ENCODE assay signal across 22 cellular contexts in genomic region chr20:62138204-62138543, GRCh38. TPM values are rescaled to one million over a fixed set of nuclear protein-coding genes. Genes with fewer than 3 reads are reported as not detected.
DNase-seq lines count a peak whose midpoint lies in the region; ATAC-seq, FAIRE-seq and TF ChIP-seq lines count a peak whose summit lies in the region.
"Had no signal": no experiment of that assay in that cellular context is flagged by ENCODE, and none has a peak within 500 bp of the region (broad histone marks: within the 10 kb centered on the region; RNA-seq: fewer than 3 reads in every experiment).

No MANE protein-coding gene starts in this region.

- H3K4me1 ChIP-seq in HepG2 (ENCODE audit: insufficient read depth, low read length) (peaks cover 50% of the 10 kb centered on the region), right lobe of liver (peaks cover 0 to 33% (median 12%) of the 10 kb centered on the region in 4 donors), body of pancreas (peaks cover 23% of the 10 kb centered on the region), prostate gland (replicated peaks) (peaks cover 6% of the 10 kb centered on the region)

- 89% methylated on average over 11 of the region's 11 CpGs for WGBS in HepG2 (ENCODE audit: low lambda C conversion rate)
- WGBS in right lobe of liver (ENCODE audit: insufficient coverage, low coverage, low lambda C conversion rate, missing lambda C conversion rate) = 71% methylated on average over 4 of the region's 11 CpGs
- 80 to 88% methylated on average over 9 to 11 of the region's 11 CpGs for WGBS in body of pancreas, 2 donors
- WGBS in prostate gland = 75% methylated on average over 11 of the region's 11 CpGs

- no peaks in the 10 kb centered on the region for H3K9me3 Mint-ChIP-seq in activated T-helper 17 cell treated with anti-CD3 and anti-CD28 coated beads, Interleukin-2, amount 50 U/mL, for 72 hours
- H3K9me3 Mint-ChIP-seq in naive thymus-derived CD8-positive, alpha-beta T cell = no peaks in the 10 kb centered on the region

- no peak overlapping the region for H3K4me2 ChIP-seq in HepG2 (ENCODE audit: low read depth, low read length)

- H3K9me3 ChIP-seq in HepG2 (ENCODE audit: low read length) (no peaks in the 10 kb centered on the region), right lobe of liver (no peaks in the 10 kb centered on the region), body of pancreas (no peaks in the 10 kb centered on the region), prostate gland (no peaks in the 10 kb centered on the region)
- H3K9me3 ChIP-seq: HAP-1, sigmoid colon had no signal

- TF ChIP-seq POLR2A in HepG2 (IDR thresholded peaks at IDR 0.05; ENCODE audit: insufficient read depth in 1 of 2, low read depth in 2 of 2, low read length in 2 of 2) (no peak), right lobe of liver (IDR thresholded peaks at IDR 0.05) (no peak), body of pancreas (IDR thresholded peaks at IDR 0.05) (no peak), prostate gland (IDR thresholded peaks at IDR 0.05) (no peak)

- H3K27me3 Mint-ChIP-seq in activated T-helper 17 cell treated with anti-CD3 and anti-CD28 coated beads, Interleukin-2, amount 50 U/mL, for 72 hours = no peaks in the 10 kb centered on the region
- no peaks in the 10 kb centered on the region for H3K27me3 Mint-ChIP-seq in naive thymus-derived CD8-positive, alpha-beta T cell

- no peak overlapping the region for H3K9ac ChIP-seq in HepG2 (ENCODE audit: insufficient read depth, low read depth, low read length)

- no peak overlapping the region for H3K27ac ChIP-seq in HepG2 (ENCODE audit: extremely low read length, insufficient read depth, low read length)
- H3K27ac ChIP-seq in right lobe of liver = no peak overlapping the region
- H3K27ac ChIP-seq in body of pancreas = no peak overlapping the region
- no peak overlapping the region for H3K27ac ChIP-seq in prostate gland
- H3K27ac ChIP-seq: sigmoid colon had no signal

- TF ChIP-seq CTCF in HepG2 (CRISPR knock-in tag; IDR thresholded peaks at IDR 0.05) (no peak), right lobe of liver (IDR thresholded peaks at IDR 0.05) (no peak), body of pancreas (IDR thresholded peaks at IDR 0.05) (no peak), prostate gland (IDR thresholded peaks at IDR 0.05) (no peak)

- peaks cover 93% of the 10 kb centered on the region for H3K36me3 Mint-ChIP-seq in activated T-helper 17 cell treated with anti-CD3 and anti-CD28 coated beads, Interleukin-2, amount 50 U/mL, for 72 hours (ENCODE audit: low read depth)
- peaks cover 9 to 74% (median 21%) of the 10 kb centered on the region in 3 donors for H3K36me3 Mint-ChIP-seq in naive thymus-derived CD8-positive, alpha-beta T cell

- H3K4me3 Mint-ChIP-seq in activated T-helper 17 cell treated with anti-CD3 and anti-CD28 coated beads, Interleukin-2, amount 50 U/mL, for 72 hours = no peak overlapping the region
- H3K4me3 Mint-ChIP-seq in naive thymus-derived CD8-positive, alpha-beta T cell = no peak overlapping the region

- intact Hi-C loops in HepG2 (cut with micrococcal nuclease; ENCODE audit: unreplicated experiment) = loop anchor here (5.0 kb wide), 1 partner anchor 71 kb away; the partner anchor contains the start of gene TAF4
- intact Hi-C loops in right lobe of liver (cut with DNase I) = loop anchor here (5.0 to 10.0 kb wide), 2 partner anchors 71 to 123 kb away; partner anchors contain the start of gene TAF4 (in 1 of the 2)
- intact Hi-C loops in body of pancreas (cut with DNase I) = loop anchor here (5.0 kb wide), 1 partner anchor 111 kb away; no protein-coding TSS in a partner anchor
- intact Hi-C loops in prostate gland (cut with DNase I) = loop anchor here (5.0 kb wide), 1 partner anchor 126 kb away; no protein-coding TSS in a partner anchor
- intact Hi-C loops in head of caudate nucleus (cut with DNase I) = loop anchor here (5.0 kb wide), 1 partner anchor 126 kb away; no protein-coding TSS in a partner anchor

- peaks cover 56% of the 10 kb centered on the region for H4K20me1 ChIP-seq in HepG2 (ENCODE audit: insufficient read depth, low read length)

- DNase-seq in HepG2 (ENCODE audit: low spot score) = no peak
- DNase-seq in right lobe of liver = no peak
- no peak for DNase-seq in naive thymus-derived CD8-positive, alpha-beta T cell
- DNase-seq in NCI-H2196 treated with DMSO at 0.1 percent for 48 hours (lab: John Stamatoyannopoulos, UW; ENCODE audit: unreplicated experiment) = no peak
- no peak for DNase-seq in body of pancreas
- no peak for DNase-seq in prostate gland (ENCODE audit: low spot score)
- no peak for DNase-seq in head of caudate nucleus
- DNase-seq: activated effector memory CD4-positive, alpha-beta T cell treated with anti-CD3 and anti-CD28 coated beads, Interleukin-2, amount 50 U/mL, for 16 hours; Calu3; EL; erythroblast; KBM-7; MV-4-11; NCI-H187 treated with DMSO at 0.1 percent for 48 hours; NCI-H446; sigmoid colon; stimulated activated CD4-positive, alpha-beta T cell treated with anti-CD3 and anti-CD28 coated beads, Interleukin-1b, Interleukin-23, amount 100 ng/mL, for 48 hours; SW 1271 had no signal

- in situ Hi-C loops in HepG2 (cut with HindIII; ENCODE audit: extremely low pct_ligation_motif_present, low pct_unique_long_range_greater_than_20kb) = no loop called here

- no peak for FAIRE-seq in HepG2 (lab: Jason Lieb, UNC)
- FAIRE-seq: frontal cortex had no signal

- peak overlapping the region; percentile 7 for H3K27ac Mint-ChIP-seq in activated T-helper 17 cell treated with anti-CD3 and anti-CD28 coated beads, Interleukin-2, amount 50 U/mL, for 72 hours
- peak overlapping the region in 9 of 10 donors; percentile 43 to 94 (median 80) for H3K27ac Mint-ChIP-seq in naive thymus-derived CD8-positive, alpha-beta T cell

- H3K27me3 ChIP-seq in HepG2 (ENCODE audit: control insufficient read depth in 1 of 2, insufficient read depth in 2 of 2, low read length in 2 of 2) (no peaks in the 10 kb centered on the region; a peak in 1 of 5 replicates), right lobe of liver (no peaks in the 10 kb centered on the region), body of pancreas (no peaks in the 10 kb centered on the region), prostate gland (replicated peaks; ENCODE audit: insufficient read depth) (no peaks in the 10 kb centered on the region)
- H3K27me3 ChIP-seq: sigmoid colon had no signal

- TF ChIP-seq EP300 in HepG2 (IDR thresholded peaks at IDR 0.05; ENCODE audit: low read depth in 2 of 2, low read length in 2 of 2) (no peak), HepG2 (CRISPR knock-in tag; IDR thresholded peaks at IDR 0.05; ENCODE audit: borderline replicate concordance) (no peak)

- peaks cover 24% of the 10 kb centered on the region for H3K4me1 Mint-ChIP-seq in activated T-helper 17 cell treated with anti-CD3 and anti-CD28 coated beads, Interleukin-2, amount 50 U/mL, for 72 hours
- peaks cover 18 to 51% (median 38%) of the 10 kb centered on the region in 4 donors for H3K4me1 Mint-ChIP-seq in naive thymus-derived CD8-positive, alpha-beta T cell

- no TSS peak for BruUV-seq in HepG2 (replicated peaks; lab: Mats Ljungman, UMichigan)

- H3K4me3 ChIP-seq in HepG2 (replicated peaks in 1 of 3; ENCODE audit: insufficient read depth in 1 of 3, low read depth in 2 of 3, low read length in 3 of 3) = no peak overlapping the region
- H3K4me3 ChIP-seq in right lobe of liver = no peak overlapping the region
- H3K4me3 ChIP-seq in body of pancreas = no peak overlapping the region
- H3K4me3 ChIP-seq in prostate gland = no peak overlapping the region
- H3K4me3 ChIP-seq: HAP-1, sigmoid colon had no signal

- H3K36me3 ChIP-seq in HepG2 (replicated peaks in 1 of 2; ENCODE audit: control insufficient read depth in 1 of 2, insufficient read depth in 2 of 2, low read length in 2 of 2) (peaks cover 47 to 70% of the 10 kb centered on the region in 2 experiments), right lobe of liver (peaks cover 23 to 63% (median 42%) of the 10 kb centered on the region in 4 donors), body of pancreas (replicated peaks in 1 of 2; ENCODE audit: insufficient read depth in 1 of 2, low read depth in 2 of 2) (peaks cover 13 to 34% of the 10 kb centered on the region in 2 donors), prostate gland (peaks cover 19 to 25% of the 10 kb centered on the region in 2 donors)

- no peak overlapping the region for H2AFZ ChIP-seq in HepG2 (ENCODE audit: low read length)

- CTCF ChIA-PET in HepG2 (lab: Yijun Ruan, JAX; ENCODE audit: low intra/inter-chr PET ratio, low total read pairs) = no interaction called here

- H3K79me2 ChIP-seq in HepG2 (ENCODE audit: insufficient read depth, low read length) = peaks cover 41% of the 10 kb centered on the region

- no peak for ATAC-seq in HepG2
- ATAC-seq in right lobe of liver = no peak
- ATAC-seq in activated T-helper 17 cell treated with anti-CD3 and anti-CD28 coated beads, Interleukin-2, amount 50 U/mL, for 72 hours (replicated peaks) = no peak
- ATAC-seq in naive thymus-derived CD8-positive, alpha-beta T cell = no peak
- no peak for ATAC-seq in body of pancreas
- ATAC-seq: left lobe of liver had no signal

- TF ChIP-seq RAD21 in HepG2 (CRISPR knock-in tag; IDR thresholded peaks at IDR 0.05) = no peak

- POLR2A ChIA-PET in HepG2 (lab: Yijun Ruan, JAX) = interaction anchor here (4.1 to 7.8 kb wide), 3 partner anchors 16 to 127 kb away, joined by 15 to 86 read pairs (median 35); partner anchors contain the start of genes LSM14B and TAF4
- POLR2A ChIA-PET in naive thymus-derived CD8-positive, alpha-beta T cell (lab: Charles Lee) = interaction anchor here (0.6 to 2.8 kb wide), 8 partner anchors 9 to 127 kb away, joined by 3 to 10 read pairs (median 4); no protein-coding TSS in a partner anchor

RNA-seq across cellular contexts. Expression of gene PSMA7, which starts 5.0 kb away (rescaled TPM):
- total RNA-seq in HepG2 (2016; rRNA removed; fragmentation: Illumina TruSeq; extraction: Trizol) (531 and 639 TPM in 2 replicates), right lobe of liver (100 to 1,000 TPM; 108 to 268 (median 116) TPM), body of pancreas (100 to 1,000 TPM; 174 to 176 TPM), prostate gland (100 to 1,000 TPM; 176 to 250 TPM)
- 280 and 300 TPM in 2 replicates for total RNA-seq in HepG2 (2016; cell fraction: cytosol; rRNA removed; fragmentation: Illumina TruSeq; extraction: Trizol; ENCODE audit: low read depth)
- total RNA-seq in HepG2 (2016; cell fraction: insoluble cytoplasmic fraction; rRNA removed; fragmentation: Illumina TruSeq; extraction: Trizol) = 555 and 661 TPM in 2 replicates
- total RNA-seq in HepG2 (2016; cell fraction: membrane; rRNA removed; fragmentation: Illumina TruSeq; extraction: Trizol) = 259 and 300 TPM in 2 replicates
- total RNA-seq in HepG2 (2016; cell fraction: nucleus; rRNA removed; fragmentation: Illumina TruSeq; extraction: Trizol) = 259 and 270 TPM in 2 replicates
- polyA plus RNA-seq in HepG2 (2011; rRNA removed) = 571 and 631 TPM in 2 replicates
- polyA plus RNA-seq in HepG2 (2011; cell fraction: cytosol; rRNA removed) = 539 and 602 TPM in 2 replicates
- 375 and 401 TPM in 2 replicates for polyA plus RNA-seq in HepG2 (2011; cell fraction: nucleus; rRNA removed)
- 283 and 330 TPM in 2 replicates for polyA plus RNA-seq in HepG2 (2012)
- 290 and 328 TPM in 2 replicates for polyA plus RNA-seq in HepG2 (2016; cell fraction: cytosol; fragmentation: Illumina TruSeq; extraction: Trizol; ENCODE audit: low read depth)
- polyA plus RNA-seq in HepG2 (2016; cell fraction: insoluble cytoplasmic fraction; fragmentation: Illumina TruSeq; extraction: Trizol; ENCODE audit: low read depth) = 656 and 720 TPM in 2 replicates
- 233 and 270 TPM in 2 replicates for polyA plus RNA-seq in HepG2 (2016; cell fraction: membrane; fragmentation: Illumina TruSeq; extraction: Trizol; ENCODE audit: low read depth)
- polyA plus RNA-seq in HepG2 (2016; cell fraction: nucleus; fragmentation: Illumina TruSeq; extraction: Trizol; ENCODE audit: insufficient read depth, low read depth) = 418 and 431 TPM in 2 replicates
- polyA minus RNA-seq in HepG2 (2011; rRNA and poly(A)+ RNA removed; ENCODE audit: low replicate concordance) = 380 and 541 TPM in 2 replicates
- polyA minus RNA-seq in HepG2 (2011; cell fraction: cytosol; rRNA and poly(A)+ RNA removed) = 93.0 and 111 TPM in 2 replicates
- polyA minus RNA-seq in HepG2 (2011; cell fraction: nucleus; rRNA and poly(A)+ RNA removed) = 111 and 120 TPM in 2 replicates
- total RNA-seq in activated T-helper 17 cell treated with anti-CD3 and anti-CD28 coated beads, Interleukin-2, amount 50 U/mL, for 72 hours = 100 to 1,000 TPM; 161 to 334 TPM
- 100 to 1,000 TPM; 178 to 185 TPM for total RNA-seq in naive thymus-derived CD8-positive, alpha-beta T cell
- polyA plus RNA-seq in naive thymus-derived CD8-positive, alpha-beta T cell = 100 to 1,000 TPM; 362 to 473 (median 419) TPM

RNA-seq across cellular contexts. Expression of gene SS18L1, which starts 5.4 kb away (rescaled TPM):
- total RNA-seq in HepG2 (2016; rRNA removed; fragmentation: Illumina TruSeq; extraction: Trizol) = 15.3 and 17.8 TPM in 2 replicates
- total RNA-seq in HepG2 (2016; cell fraction: cytosol; rRNA removed; fragmentation: Illumina TruSeq; extraction: Trizol; ENCODE audit: low read depth) = 8.6 and 10.0 TPM in 2 replicates
- 14.3 and 17.3 TPM in 2 replicates for total RNA-seq in HepG2 (2016; cell fraction: insoluble cytoplasmic fraction; rRNA removed; fragmentation: Illumina TruSeq; extraction: Trizol)
- total RNA-seq in HepG2 (2016; cell fraction: membrane; rRNA removed; fragmentation: Illumina TruSeq; extraction: Trizol) = 13.2 and 13.6 TPM in 2 replicates
- 21.3 and 26.0 TPM in 2 replicates for total RNA-seq in HepG2 (2016; cell fraction: nucleus; rRNA removed; fragmentation: Illumina TruSeq; extraction: Trizol)
- polyA plus RNA-seq in HepG2 (2011; rRNA removed) = 27.6 and 32.0 TPM in 2 replicates
- 13.9 and 24.3 TPM in 2 replicates for polyA plus RNA-seq in HepG2 (2011; cell fraction: cytosol; rRNA removed)
- 94.6 and 141 TPM in 2 replicates for polyA plus RNA-seq in HepG2 (2011; cell fraction: nucleus; rRNA removed)
- polyA plus RNA-seq in HepG2 (2012) = 16.9 and 17.6 TPM in 2 replicates
- 2.6 and 2.8 TPM in 2 replicates for polyA plus RNA-seq in HepG2 (2016; cell fraction: cytosol; fragmentation: Illumina TruSeq; extraction: Trizol; ENCODE audit: low read depth)
- polyA plus RNA-seq in HepG2 (2016; cell fraction: insoluble cytoplasmic fraction; fragmentation: Illumina TruSeq; extraction: Trizol; ENCODE audit: low read depth) = 12.8 and 13.4 TPM in 2 replicates
- 5.4 and 6.3 TPM in 2 replicates for polyA plus RNA-seq in HepG2 (2016; cell fraction: membrane; fragmentation: Illumina TruSeq; extraction: Trizol; ENCODE audit: low read depth)
- polyA plus RNA-seq in HepG2 (2016; cell fraction: nucleus; fragmentation: Illumina TruSeq; extraction: Trizol; ENCODE audit: insufficient read depth, low read depth) = 60.6 and 69.1 TPM in 2 replicates
- polyA minus RNA-seq in HepG2 (2011; rRNA and poly(A)+ RNA removed; ENCODE audit: low replicate concordance) = 32.8 and 53.5 TPM in 2 replicates
- 14.5 and 16.4 TPM in 2 replicates for polyA minus RNA-seq in HepG2 (2011; cell fraction: cytosol; rRNA and poly(A)+ RNA removed)
- polyA minus RNA-seq in HepG2 (2011; cell fraction: nucleus; rRNA and poly(A)+ RNA removed) = 30.1 and 33.4 TPM in 2 replicates
- total RNA-seq in right lobe of liver = 10 to 100 TPM; 14.1 to 26.5 (median 23.7) TPM
- 10 to 100 TPM; 16.5 to 17.9 TPM for total RNA-seq in activated T-helper 17 cell treated with anti-CD3 and anti-CD28 coated beads, Interleukin-2, amount 50 U/mL, for 72 hours
- total RNA-seq in naive thymus-derived CD8-positive, alpha-beta T cell = 10 to 100 TPM; 23.0 to 23.6 TPM
- under 1 TPM; 0.39 to 0.58 (median 0.50) TPM for polyA plus RNA-seq in naive thymus-derived CD8-positive, alpha-beta T cell
- total RNA-seq in body of pancreas = 10 to 100 TPM; 11.4 to 14.5 TPM
- 10 to 100 TPM; 17.9 to 32.7 TPM for total RNA-seq in prostate gland

RNA-seq across cellular contexts. Expression of gene LSM14B, which starts 15.9 kb away (rescaled TPM):
- total RNA-seq in HepG2 (2016; rRNA removed; fragmentation: Illumina TruSeq; extraction: Trizol) = 77.7 and 79.2 TPM in 2 replicates
- 24.5 and 25.5 TPM in 2 replicates for total RNA-seq in HepG2 (2016; cell fraction: cytosol; rRNA removed; fragmentation: Illumina TruSeq; extraction: Trizol; ENCODE audit: low read depth)
- 67.6 and 79.5 TPM in 2 replicates for total RNA-seq in HepG2 (2016; cell fraction: insoluble cytoplasmic fraction; rRNA removed; fragmentation: Illumina TruSeq; extraction: Trizol)
- 64.7 and 64.9 TPM in 2 replicates for total RNA-seq in HepG2 (2016; cell fraction: membrane; rRNA removed; fragmentation: Illumina TruSeq; extraction: Trizol)
- total RNA-seq in HepG2 (2016; cell fraction: nucleus; rRNA removed; fragmentation: Illumina TruSeq; extraction: Trizol) = 45.7 and 51.1 TPM in 2 replicates
- 43.3 and 50.4 TPM in 2 replicates for polyA plus RNA-seq in HepG2 (2011; rRNA removed)
- polyA plus RNA-seq in HepG2 (2011; cell fraction: cytosol; rRNA removed) = 24.6 and 38.4 TPM in 2 replicates
- 68.1 and 80.1 TPM in 2 replicates for polyA plus RNA-seq in HepG2 (2011; cell fraction: nucleus; rRNA removed)
- 35.5 and 43.9 TPM in 2 replicates for polyA plus RNA-seq in HepG2 (2012)
- 15.6 and 19.3 TPM in 2 replicates for polyA plus RNA-seq in HepG2 (2016; cell fraction: cytosol; fragmentation: Illumina TruSeq; extraction: Trizol; ENCODE audit: low read depth)
- polyA plus RNA-seq in HepG2 (2016; cell fraction: insoluble cytoplasmic fraction; fragmentation: Illumina TruSeq; extraction: Trizol; ENCODE audit: low read depth) = 70.8 and 83.3 TPM in 2 replicates
- 38.0 and 40.1 TPM in 2 replicates for polyA plus RNA-seq in HepG2 (2016; cell fraction: membrane; fragmentation: Illumina TruSeq; extraction: Trizol; ENCODE audit: low read depth)
- 84.6 and 88.2 TPM in 2 replicates for polyA plus RNA-seq in HepG2 (2016; cell fraction: nucleus; fragmentation: Illumina TruSeq; extraction: Trizol; ENCODE audit: insufficient read depth, low read depth)
- polyA minus RNA-seq in HepG2 (2011; rRNA and poly(A)+ RNA removed; ENCODE audit: low replicate concordance) = 41.0 and 77.9 TPM in 2 replicates
- polyA minus RNA-seq in HepG2 (2011; cell fraction: cytosol; rRNA and poly(A)+ RNA removed) = 22.8 and 27.3 TPM in 2 replicates
- polyA minus RNA-seq in HepG2 (2011; cell fraction: nucleus; rRNA and poly(A)+ RNA removed) = 35.0 and 37.7 TPM in 2 replicates
- 10 to 100 TPM in 5 of 6 experiments, 1 to 10 TPM in 1; 9.5 to 19.8 (median 14.2) TPM for total RNA-seq in right lobe of liver
- total RNA-seq in activated T-helper 17 cell treated with anti-CD3 and anti-CD28 coated beads, Interleukin-2, amount 50 U/mL, for 72 hours = 10 to 100 TPM; 25.1 to 29.8 TPM
- total RNA-seq in naive thymus-derived CD8-positive, alpha-beta T cell = 10 to 100 TPM; 53.5 to 55.8 TPM
- polyA plus RNA-seq in naive thymus-derived CD8-positive, alpha-beta T cell = 1 to 10 TPM; 1.5 to 2.4 (median 2.4) TPM
- 10 to 100 TPM; 11.5 to 12.2 TPM for total RNA-seq in body of pancreas
- total RNA-seq in prostate gland = 10 to 100 TPM; 39.7 to 87.1 TPM

RNA-seq across cellular contexts. Expression of gene MTG2, which starts 44.7 kb away (rescaled TPM):
- total RNA-seq in HepG2 (2016; rRNA removed; fragmentation: Illumina TruSeq; extraction: Trizol) = 31.3 and 37.8 TPM in 2 replicates
- total RNA-seq in HepG2 (2016; cell fraction: cytosol; rRNA removed; fragmentation: Illumina TruSeq; extraction: Trizol; ENCODE audit: low read depth) = 14.9 and 15.3 TPM in 2 replicates
- 30.0 and 35.2 TPM in 2 replicates for total RNA-seq in HepG2 (2016; cell fraction: insoluble cytoplasmic fraction; rRNA removed; fragmentation: Illumina TruSeq; extraction: Trizol)
- 20.4 and 23.8 TPM in 2 replicates for total RNA-seq in HepG2 (2016; cell fraction: membrane; rRNA removed; fragmentation: Illumina TruSeq; extraction: Trizol)
- total RNA-seq in HepG2 (2016; cell fraction: nucleus; rRNA removed; fragmentation: Illumina TruSeq; extraction: Trizol) = 23.8 and 28.4 TPM in 2 replicates
- polyA plus RNA-seq in HepG2 (2011; rRNA removed) = 20.4 and 22.5 TPM in 2 replicates
- polyA plus RNA-seq in HepG2 (2011; cell fraction: cytosol; rRNA removed) = 19.5 and 23.4 TPM in 2 replicates
- polyA plus RNA-seq in HepG2 (2011; cell fraction: nucleus; rRNA removed) = 31.1 and 31.2 TPM in 2 replicates
- polyA plus RNA-seq in HepG2 (2012) = 21.4 and 26.9 TPM in 2 replicates
- polyA plus RNA-seq in HepG2 (2016; cell fraction: cytosol; fragmentation: Illumina TruSeq; extraction: Trizol; ENCODE audit: low read depth) = 13.5 and 13.6 TPM in 2 replicates
- polyA plus RNA-seq in HepG2 (2016; cell fraction: insoluble cytoplasmic fraction; fragmentation: Illumina TruSeq; extraction: Trizol; ENCODE audit: low read depth) = 33.7 and 36.3 TPM in 2 replicates
- polyA plus RNA-seq in HepG2 (2016; cell fraction: membrane; fragmentation: Illumina TruSeq; extraction: Trizol; ENCODE audit: low read depth) = 18.0 and 19.8 TPM in 2 replicates
- polyA plus RNA-seq in HepG2 (2016; cell fraction: nucleus; fragmentation: Illumina TruSeq; extraction: Trizol; ENCODE audit: insufficient read depth, low read depth) = 87.6 and 92.7 TPM in 2 replicates
- polyA minus RNA-seq in HepG2 (2011; rRNA and poly(A)+ RNA removed; ENCODE audit: low replicate concordance) = 27.2 and 36.2 TPM in 2 replicates
- polyA minus RNA-seq in HepG2 (2011; cell fraction: cytosol; rRNA and poly(A)+ RNA removed) = 13.0 and 15.4 TPM in 2 replicates
- 16.7 and 20.9 TPM in 2 replicates for polyA minus RNA-seq in HepG2 (2011; cell fraction: nucleus; rRNA and poly(A)+ RNA removed)
- total RNA-seq in right lobe of liver = 10 to 100 TPM; 27.0 to 45.6 (median 31.8) TPM
- total RNA-seq in activated T-helper 17 cell treated with anti-CD3 and anti-CD28 coated beads, Interleukin-2, amount 50 U/mL, for 72 hours = 10 to 100 TPM; 19.7 to 40.2 TPM
- total RNA-seq in naive thymus-derived CD8-positive, alpha-beta T cell = 10 to 100 TPM; 44.2 to 45.1 TPM
- 10 to 100 TPM; 21.8 to 28.5 (median 21.9) TPM for polyA plus RNA-seq in naive thymus-derived CD8-positive, alpha-beta T cell
- 10 to 100 TPM in 1 of 2 donors, 1 to 10 TPM in 1; 8.8 to 16.5 TPM for total RNA-seq in body of pancreas
- 10 to 100 TPM; 40.0 to 53.0 TPM for total RNA-seq in prostate gland
